Comparison of ENCODE assay signal across 10 cellular contexts in the genomic region with DNA sequence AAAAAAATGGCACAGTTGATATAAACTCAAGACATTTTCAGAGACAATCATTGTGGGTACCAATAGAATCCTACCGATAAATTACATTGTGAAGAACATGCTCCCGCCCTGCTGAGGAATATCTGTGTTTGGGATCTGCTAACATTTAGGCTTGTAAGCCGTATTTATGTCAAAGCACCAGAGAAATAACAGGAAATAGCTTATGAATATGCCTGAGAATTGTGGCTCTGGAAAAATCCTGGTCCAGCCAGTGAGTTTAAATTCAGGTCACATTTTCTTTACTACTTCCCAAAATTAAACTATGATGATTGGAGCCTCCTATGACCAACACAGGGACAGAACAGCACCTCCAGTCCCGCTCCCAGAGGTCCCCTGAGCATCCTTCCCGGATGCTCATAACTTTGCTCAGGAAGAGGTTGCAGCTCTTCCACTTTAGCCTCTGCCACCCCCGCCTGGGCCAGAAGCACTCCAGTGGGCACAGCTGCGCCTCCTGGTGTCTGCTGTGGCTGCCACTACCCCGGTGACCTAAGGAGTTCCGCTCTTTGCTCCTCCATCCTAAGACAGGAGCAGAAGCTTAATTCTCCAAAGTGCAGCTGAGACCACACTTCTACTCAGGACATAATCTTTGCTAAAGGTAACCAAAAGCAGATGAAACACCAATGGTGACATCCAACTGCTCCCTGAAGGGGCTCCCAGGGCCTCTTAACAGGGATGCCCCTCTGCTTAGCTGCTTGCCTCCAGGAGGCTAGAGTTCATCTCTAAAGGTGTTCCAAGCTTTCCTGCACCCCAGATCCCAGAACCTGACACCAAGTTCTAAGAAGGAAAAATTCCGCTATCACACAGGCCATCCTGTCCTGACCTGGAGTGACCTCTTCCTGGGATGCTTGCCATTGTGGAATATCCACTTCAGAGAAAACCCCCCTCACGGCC. TPM values are rescaled to one million over a fixed set of nuclear protein-coding genes. Genes with fewer than 3 reads are reported as not detected.
DNase-seq lines count a peak whose midpoint lies in the region; ATAC-seq and TF ChIP-seq lines count a peak whose summit lies in the region.
"Had no signal": no experiment of that assay in that cellular context is flagged by ENCODE, and none has a peak within 500 bp of the region (broad histone marks: within the 10 kb centered on the region; RNA-seq: fewer than 3 reads in every experiment).

No MANE protein-coding gene starts in this region.

- peak; percentile 6 to 15 for DNase-seq in activated CD4-positive, alpha-beta T cell treated with anti-CD3 and anti-CD28 coated beads, Interleukin-2, amount 50 U/mL, for 48 hours
- no peak for DNase-seq in activated CD4-positive, alpha-beta T cell treated with anti-CD3 and anti-CD28 coated beads, Interleukin-2, amount 50 U/mL, for 4 hours
- no peak for DNase-seq in Panc1 (ENCODE audit: low read depth, low spot score)
- DNase-seq in left ventricle myocardium superior, result peak; percentile 59
- DNase-seq in testis, result peak; percentile 20
- DNase-seq in NCI-H524 treated with DMSO at 0.1 percent for 48 hours (lab: John Stamatoyannopoulos, UW), result no peak
- DNase-seq in NOMO-1 treated with dmso at 0.1 percent for 144 hours (lab: John Stamatoyannopoulos, UW; ENCODE audit: unreplicated experiment), result no peak
- no peak for DNase-seq in activated CD8-positive, alpha-beta memory T cell treated with anti-CD3 and anti-CD28 coated beads, Interleukin-2, amount 50 U/mL, for 48 hours
- DNase-seq: C1 segment of cervical spinal cord, thyroid gland had no signal

- H3K27ac ChIP-seq in Panc1 (ENCODE audit: low read length), result no peak overlapping the region
- no peak overlapping the region for H3K27ac ChIP-seq in testis

- peak; percentile 50 for TF ChIP-seq CTCF in Panc1 (IDR thresholded peaks at IDR 0.05)
- no peak for TF ChIP-seq CTCF in testis (IDR thresholded peaks at IDR 0.05)

- H3K36me3 ChIP-seq in Panc1 (ENCODE audit: control insufficient read depth, insufficient read depth, low read length), result no peaks in the 10 kb centered on the region
- no peaks in the 10 kb centered on the region for H3K36me3 ChIP-seq in testis (ENCODE audit: low read depth, missing control alignments)
- H3K36me3 ChIP-seq: thyroid gland had no signal

- no peaks in the 10 kb centered on the region for H3K4me1 ChIP-seq in Panc1 (ENCODE audit: control insufficient read depth, insufficient read depth, low read length)
- no peaks in the 10 kb centered on the region for H3K4me1 ChIP-seq in testis

- in situ Hi-C loops in Panc1 (cut with HindIII; ENCODE audit: low pct_unique_long_range_greater_than_20kb, low sequenced_read_pairs), result no loop called here

- no peaks in the 10 kb centered on the region for H3K9me3 ChIP-seq in Panc1 (ENCODE audit: control insufficient read depth, insufficient read depth, low read depth, low read length)
- H3K9me3 ChIP-seq in testis, result no peaks in the 10 kb centered on the region
- H3K9me3 ChIP-seq: thyroid gland had no signal

- no TSS peak for BruUV-seq in Panc1 (replicated peaks; lab: Mats Ljungman, UMichigan)

- intact Hi-C loops in Panc1 (cut with micrococcal nuclease; ENCODE audit: unreplicated experiment), result loop anchor here (5.0 kb wide), 1 partner anchor 167 kb away; no protein-coding TSS in a partner anchor
- intact Hi-C loops in left ventricle myocardium superior (cut with micrococcal nuclease), result no loop called here
- intact Hi-C loops in testis (cut with DNase I; ENCODE audit: low total_unique reads), result no loop called here

- POLR2A ChIA-PET in Panc1 (lab: Charles Lee), result no interaction called here

- no peak for ATAC-seq in Panc1
- peak; percentile 48 for ATAC-seq in left ventricle myocardium superior

- H3K4me3 ChIP-seq in Panc1 (ENCODE audit: low read depth in 2 of 2, low read length in 2 of 2), result no peak overlapping the region
- no peak overlapping the region for H3K4me3 ChIP-seq in testis
- H3K4me3 ChIP-seq: thyroid gland had no signal

- WGBS in testis, 2 donors, result 78 to 83% methylated on average over 11 of the region's 11 CpGs

- no peaks in the 10 kb centered on the region for H3K27me3 ChIP-seq in Panc1 (ENCODE audit: control insufficient read depth, insufficient read depth, low read length)
- H3K27me3 ChIP-seq in testis, result no peaks in the 10 kb centered on the region
- H3K27me3 ChIP-seq: thyroid gland had no signal

- TF ChIP-seq POLR2A in testis (IDR thresholded peaks at IDR 0.05), result no peak

- CTCF ChIA-PET in Panc1 (lab: Charles Lee), result interaction anchor here (0.7 kb wide), 1 partner anchor 58 kb away, joined by 3 read pairs; no protein-coding TSS in a partner anchor

RNA-seq across cellular contexts. Expression of a gene that starts 58.8 kb away (rescaled TPM):
- total RNA-seq in Panc1 (2021; ENCODE audit: unreplicated experiment), result 0.05 TPM
- not detected for polyA plus RNA-seq in Panc1 (2012; ENCODE audit: insufficient read length)
- total RNA-seq in left ventricle myocardium superior, result 2.1 TPM
- total RNA-seq in testis, result 1 to 10 TPM in 1 of 2 donors, under 1 TPM in 1; 0.63 to 1.1 TPM
- 1.2 TPM for polyA plus RNA-seq in testis (ENCODE audit: insufficient read depth, low read depth, low replicate concordance)

Comparison
In these comparisons a context has a peak if more than half of its experiments do, and no peak if none do; other contexts are left out.
1. DNase-seq: peak in activated CD4-positive, alpha-beta T cell treated with anti-CD3 and anti-CD28 coated beads, Interleukin-2, amount 50 U/mL, for 48 hours (2 of 2), left ventricle myocardium superior (single experiment) and testis (single experiment); none in activated CD4-positive, alpha-beta T cell treated with anti-CD3 and anti-CD28 coated beads, Interleukin-2, amount 50 U/mL, for 4 hours (0 of 2), Panc1 (single experiment), NCI-H524 treated with DMSO at 0.1 percent for 48 hours (single experiment), NOMO-1 treated with dmso at 0.1 percent for 144 hours (single experiment) and activated CD8-positive, alpha-beta memory T cell treated with anti-CD3 and anti-CD28 coated beads, Interleukin-2, amount 50 U/mL, for 48 hours (single experiment).